1 cellular context compared by ENCODE assay signal in genomic region chr7:2471022-2471329, GRCh38.
TF ChIP-seq lines count a peak whose summit lies in the region.

No MANE protein-coding gene starts in this region.

TF ChIP-seq in A549, 52 proteins besides CTCF, POLR2A, EP300 and RAD21:
- TF ChIP-seq MAZ (IDR thresholded peaks at IDR 0.05; ENCODE audit: borderline replicate concordance, low read depth, low read length) (no peak), SREBF2 (IDR thresholded peaks at IDR 0.05) (no peak), E2F6 (IDR thresholded peaks at IDR 0.05; ENCODE audit: borderline replicate concordance, low read depth) (no peak), HMGXB4 (CRISPR knock-in tag; IDR thresholded peaks at IDR 0.05; ENCODE audit: borderline replicate concordance) (no peak), FOSL2 (IDR thresholded peaks at IDR 0.05) (no peak), FOSL2 (CRISPR knock-in tag; IDR thresholded peaks at IDR 0.05) (no peak), NR3C1 (IDR thresholded peaks at IDR 0.05) (no peak), HEYL (CRISPR knock-in tag; IDR thresholded peaks at IDR 0.05) (no peak), REST (IDR thresholded peaks at IDR 0.05) (no peak), RFX5 (IDR thresholded peaks at IDR 0.05) (no peak), PHF8 (IDR thresholded peaks at IDR 0.05; ENCODE audit: borderline replicate concordance, low read depth) (no peak), NPAS2 (CRISPR knock-in tag; IDR thresholded peaks at IDR 0.05; ENCODE audit: borderline replicate concordance) (no peak), SMC3 (IDR thresholded peaks at IDR 0.05) (no peak), ZNF302 (CRISPR knock-in tag; IDR thresholded peaks at IDR 0.05) (no peak), TFCP2L1 (CRISPR knock-in tag; IDR thresholded peaks at IDR 0.05) (no peak), CEBPB (IDR thresholded peaks at IDR 0.05) (no peak), CBX2 (IDR thresholded peaks at IDR 0.05; ENCODE audit: borderline replicate concordance, low read depth) (no peak)
- TF ChIP-seq, protein P1, sequence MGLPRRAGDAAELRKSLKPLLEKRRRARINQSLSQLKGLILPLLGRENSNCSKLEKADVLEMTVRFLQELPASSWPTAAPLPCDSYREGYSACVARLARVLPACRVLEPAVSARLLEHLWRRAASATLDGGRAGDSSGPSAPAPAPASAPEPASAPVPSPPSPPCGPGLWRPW (IDR thresholded peaks at IDR 0.05), result no peak
- TF ChIP-seq, protein P2, sequence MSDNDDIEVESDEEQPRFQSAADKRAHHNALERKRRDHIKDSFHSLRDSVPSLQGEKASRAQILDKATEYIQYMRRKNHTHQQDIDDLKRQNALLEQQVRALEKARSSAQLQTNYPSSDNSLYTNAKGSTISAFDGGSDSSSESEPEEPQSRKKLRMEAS (IDR thresholded peaks at IDR 0.05), result no peak
- TF ChIP-seq, protein P3, sequence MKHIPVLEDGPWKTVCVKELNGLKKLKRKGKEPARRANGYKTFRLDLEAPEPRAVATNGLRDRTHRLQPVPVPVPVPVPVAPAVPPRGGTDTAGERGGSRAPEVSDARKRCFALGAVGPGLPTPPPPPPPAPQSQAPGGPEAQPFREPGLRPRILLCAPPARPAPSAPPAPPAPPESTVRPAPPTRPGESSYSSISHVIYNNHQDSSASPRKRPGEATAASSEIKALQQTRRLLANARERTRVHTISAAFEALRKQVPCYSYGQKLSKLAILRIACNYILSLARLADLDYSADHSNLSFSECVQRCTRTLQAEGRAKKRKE (CRISPR knock-in tag; IDR thresholded peaks at IDR 0.05; ENCODE audit: low read depth), result no peak
- TF ChIP-seq, protein P4, sequence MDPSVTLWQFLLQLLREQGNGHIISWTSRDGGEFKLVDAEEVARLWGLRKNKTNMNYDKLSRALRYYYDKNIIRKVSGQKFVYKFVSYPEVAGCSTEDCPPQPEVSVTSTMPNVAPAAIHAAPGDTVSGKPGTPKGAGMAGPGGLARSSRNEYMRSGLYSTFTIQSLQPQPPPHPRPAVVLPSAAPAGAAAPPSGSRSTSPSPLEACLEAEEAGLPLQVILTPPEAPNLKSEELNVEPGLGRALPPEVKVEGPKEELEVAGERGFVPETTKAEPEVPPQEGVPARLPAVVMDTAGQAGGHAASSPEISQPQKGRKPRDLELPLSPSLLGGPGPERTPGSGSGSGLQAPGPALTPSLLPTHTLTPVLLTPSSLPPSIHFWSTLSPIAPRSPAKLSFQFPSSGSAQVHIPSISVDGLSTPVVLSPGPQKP (IDR thresholded peaks at IDR 0.05; ENCODE audit: low read depth, low read length), result no peak
